Comparison of ENCODE assay signal across 8 cellular contexts in the genomic region with DNA sequence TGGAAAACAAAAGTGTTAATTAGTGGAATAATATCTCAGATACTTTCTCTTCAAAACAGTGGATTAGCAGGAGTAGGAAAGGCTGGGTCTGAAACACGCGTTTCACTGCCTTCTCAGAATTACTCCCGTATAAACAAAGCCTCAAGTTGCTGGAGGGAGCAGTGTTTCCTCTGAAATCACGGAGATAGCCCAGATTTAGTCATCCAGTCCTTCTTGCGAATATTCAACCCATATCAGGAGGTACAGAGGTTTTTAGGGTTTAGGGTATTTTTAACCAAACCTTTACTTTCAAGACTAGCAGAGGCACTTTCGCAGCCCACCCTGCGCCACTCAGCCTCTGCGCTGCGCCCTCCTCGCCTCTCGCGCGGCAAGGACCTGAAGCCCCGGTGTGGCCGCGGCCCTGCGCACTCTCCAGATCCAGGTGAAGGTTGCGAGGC. TPM values are rescaled to one million over a fixed set of nuclear protein-coding genes. Genes with fewer than 3 reads are reported as not detected.
DNase-seq lines count a peak whose midpoint lies in the region; ATAC-seq, FAIRE-seq and TF ChIP-seq lines count a peak whose summit lies in the region.

No MANE protein-coding gene starts in this region.

- no peaks in the 10 kb centered on the region for H3K36me3 Mint-ChIP-seq in activated naive CD4-positive, alpha-beta T cell treated with anti-CD3 and anti-CD28 coated beads, Interleukin-2, amount 10 ng/mL, durations not matched to agents 7 days and 5 days

- H3K9me1 ChIP-seq in K562 (ENCODE audit: control insufficient read depth, insufficient read depth, low read length): no peaks in the 10 kb centered on the region

- no peak for TF ChIP-seq RAD21 in K562 (CRISPR knock-in tag; conservative IDR thresholded peaks at IDR 0.05 in 1 of 2, IDR thresholded peaks at IDR 0.05 in 1 of 2)

- intact Hi-C loops in K562 (cut with micrococcal nuclease): loop anchor here (1.0 to 2.0 kb wide), 5 partner anchors 126 to 242 kb away; no protein-coding TSS in a partner anchor

- H3K4me2 ChIP-seq in K562 (ENCODE audit: insufficient read depth, low read length): peak overlapping the region; percentile 76
- peak overlapping the region; percentile 87 for H3K4me2 ChIP-seq in smooth muscle cell

- H2AFZ ChIP-seq in K562 (ENCODE audit: low read depth, low read length) (peak overlapping the region; percentile 76), smooth muscle cell (ENCODE audit: low read depth) (no peak overlapping the region)

- H3K9me3 Mint-ChIP-seq in activated naive CD4-positive, alpha-beta T cell treated with anti-CD3 and anti-CD28 coated beads, Interleukin-2, amount 10 ng/mL, durations not matched to agents 7 days and 5 days: no peaks in the 10 kb centered on the region

- H3K9me3 ChIP-seq in K562 (replicated peaks; ENCODE audit: control insufficient read depth, insufficient read depth, low read depth, low read length) (no peaks in the 10 kb centered on the region), iPS-20b (ENCODE audit: insufficient read depth, low read depth, low read length) (no peaks in the 10 kb centered on the region), smooth muscle cell (replicated peaks; ENCODE audit: low read depth) (no peaks in the 10 kb centered on the region)

- no TSS peak for BruUV-seq in K562 (replicated peaks; lab: Mats Ljungman, UMichigan)

- WGBS in K562 (ENCODE audit: insufficient coverage, low coverage, missing lambda C conversion rate): 11% methylated on average over 10 of the region's 18 CpGs
- 2% methylated on average over 18 of the region's 18 CpGs for WGBS in smooth muscle cell (ENCODE audit: low lambda C conversion rate)

- peak overlapping the region; percentile 59 to 91; a peak in 3 of 4 replicates for H3K9ac ChIP-seq in K562 (ENCODE audit: insufficient read depth in 1 of 2, low read depth in 2 of 2, low read length in 2 of 2)
- H3K9ac ChIP-seq in iPS-20b (ENCODE audit: low read depth, low read length): no peak overlapping the region
- peak overlapping the region; percentile 92 for H3K9ac ChIP-seq in smooth muscle cell (ENCODE audit: low read depth)

- CTCF ChIA-PET in activated naive CD4-positive, alpha-beta T cell treated with anti-CD3 and anti-CD28 coated beads, Interleukin-2, amount 10 ng/mL, durations not matched to agents 7 days and 5 days (lab: Charles Lee): interaction anchor here (0.9 to 8.2 kb wide), 20 partner anchors 9 to 328 kb away, joined by 3 to 221 read pairs (median 5); no protein-coding TSS in a partner anchor
- CTCF ChIA-PET in K562 (lab: Yijun Ruan, JAX; ENCODE audit: low intra/inter-chr PET ratio): interaction anchor here (0.8 to 4.2 kb wide), 6 partner anchors 78 to 596 kb away, joined by 3 to 52 read pairs (median 6); no protein-coding TSS in a partner anchor

- H3K4me1 ChIP-seq in K562 (replicated peaks in 1 of 2; ENCODE audit: control insufficient read depth in 2 of 2, insufficient read depth in 2 of 2, low read length in 2 of 2): peaks cover 12 to 39% of the 10 kb centered on the region in 2 experiments; a peak in 4 of 5 replicates
- H3K4me1 ChIP-seq in iPS-20b (ENCODE audit: insufficient read depth, low read length): peaks cover 10% of the 10 kb centered on the region
- peaks cover 9% of the 10 kb centered on the region for H3K4me1 ChIP-seq in smooth muscle cell (ENCODE audit: low read depth)

- H3K36me3 ChIP-seq in K562 (ENCODE audit: control insufficient read depth, insufficient read depth, low read length) (peaks cover 6% of the 10 kb centered on the region; the same call in 1 of the 3 replicates), iPS-20b (ENCODE audit: insufficient read depth, low read depth, low read length) (no peaks in the 10 kb centered on the region), smooth muscle cell (ENCODE audit: low read depth) (no peaks in the 10 kb centered on the region)

- H3F3A ChIP-seq in smooth muscle cell (ENCODE audit: low read depth): peaks cover 8% of the 10 kb centered on the region

- H4K20me1 ChIP-seq in K562 (replicated peaks; ENCODE audit: control insufficient read depth, insufficient read depth, low read length) (no peaks in the 10 kb centered on the region), smooth muscle cell (ENCODE audit: low read depth) (peaks cover 29% of the 10 kb centered on the region)

- peaks cover 45% of the 10 kb centered on the region for H3K27me3 Mint-ChIP-seq in activated naive CD4-positive, alpha-beta T cell treated with anti-CD3 and anti-CD28 coated beads, Interleukin-2, amount 10 ng/mL, durations not matched to agents 7 days and 5 days

- H3K27me3 ChIP-seq in K562 (ENCODE audit: control insufficient read depth in 2 of 2, insufficient read depth in 2 of 2, low read length in 2 of 2) (no peaks in the 10 kb centered on the region), iPS-20b (ENCODE audit: insufficient read depth, low read length) (peaks cover 65% of the 10 kb centered on the region), smooth muscle cell (ENCODE audit: low read depth) (no peaks in the 10 kb centered on the region)

- peaks cover 26% of the 10 kb centered on the region for H3K79me2 ChIP-seq in K562 (ENCODE audit: control insufficient read depth, insufficient read depth, low read length)
- H3K79me2 ChIP-seq in smooth muscle cell (ENCODE audit: low read depth): peaks cover 25% of the 10 kb centered on the region

- peak overlapping the region; percentile 77 for H3K27ac Mint-ChIP-seq in activated naive CD4-positive, alpha-beta T cell treated with anti-CD3 and anti-CD28 coated beads, Interleukin-2, amount 10 ng/mL, durations not matched to agents 7 days and 5 days

- H3K4me3 Mint-ChIP-seq in activated naive CD4-positive, alpha-beta T cell treated with anti-CD3 and anti-CD28 coated beads, Interleukin-2, amount 10 ng/mL, durations not matched to agents 7 days and 5 days: peak overlapping the region; percentile 74

- no peak for TF ChIP-seq EP300 in K562 (IDR thresholded peaks at IDR 0.05; ENCODE audit: low read length)

- in situ Hi-C loops in K562 (cut with MboI): loop anchor here (5.0 kb wide), 1 partner anchor 207 kb away; no protein-coding TSS in a partner anchor

- TF ChIP-seq CTCF in K562 (IDR thresholded peaks at IDR 0.05 in 2 of 3, conservative IDR thresholded peaks at IDR 0.05 in 1 of 3; ENCODE audit: insufficient read depth in 2 of 3, low read depth in 1 of 3, low read length in 3 of 3): no peak
- TF ChIP-seq CTCF in smooth muscle cell (IDR thresholded peaks at IDR 0.05; ENCODE audit: borderline replicate concordance, insufficient read depth, poor library complexity, severe bottlenecking): no peak

- FAIRE-seq in K562 (lab: Jason Lieb, UNC): peak; percentile 26

- peak overlapping the region; percentile 81; the same call in 2 of the 3 replicates for H3K27ac ChIP-seq in K562 (ENCODE audit: extremely low read depth, low read depth, low read length)
- H3K27ac ChIP-seq in iPS-20b (ENCODE audit: low read length): no peak overlapping the region
- H3K27ac ChIP-seq in smooth muscle cell (ENCODE audit: low read depth): peak overlapping the region; percentile 93

- no peak for TF ChIP-seq POLR2A in K562 (conservative IDR thresholded peaks at IDR 0.05)

- no peak; the same call in 2 of the 3 replicates for ATAC-seq in K562
- ATAC-seq in HG03039 (IDR thresholded peaks at IDR 0.05; ENCODE audit: unreplicated experiment): no peak

- H3K4me1 Mint-ChIP-seq in activated naive CD4-positive, alpha-beta T cell treated with anti-CD3 and anti-CD28 coated beads, Interleukin-2, amount 10 ng/mL, durations not matched to agents 7 days and 5 days: peaks cover 21% of the 10 kb centered on the region

- H3K4me3 ChIP-seq in K562 (peak overlapping the region; percentile 69), iPS-20b (ENCODE audit: low read length) (peak overlapping the region; percentile 80), smooth muscle cell (peak overlapping the region; percentile 87)

- POLR2A ChIA-PET in K562 (lab: Yijun Ruan, JAX): interaction anchor here (0.6 to 1.7 kb wide), 3 partner anchors 190 to 221 kb away, joined by 3 to 8 read pairs (median 5); no protein-coding TSS in a partner anchor

- DNase-seq in activated naive CD4-positive, alpha-beta T cell treated with anti-CD3 and anti-CD28 coated beads, Interleukin-2, amount 10 ng/mL, durations not matched to agents 7 days and 5 days: no peak
- no peak for DNase-seq in activated naive CD4-positive, alpha-beta T cell treated with anti-CD3 and anti-CD28 coated beads, Interleukin-2, amount 50 U/mL, for 16 hours
- peak; percentile 6 for DNase-seq in NCI-H1694 (lab: John Stamatoyannopoulos, UW)
- peak in 2 of 4 experiments; percentile 26 to 43 for DNase-seq in K562 (ENCODE audit: extremely low read depth in 1 of 4, low spot score in 3 of 4)
- DNase-seq in smooth muscle cell (lab: John Stamatoyannopoulos, UW; ENCODE audit: unreplicated experiment): no peak
- no peak for DNase-seq in SKM-1 treated with dmso at 0.1 percent for 144 hours (lab: John Stamatoyannopoulos, UW; ENCODE audit: unreplicated experiment)

RNA-seq across cellular contexts. Expression of a gene that starts 2.1 kb away (rescaled TPM):
- 45.6 and 45.9 TPM in 2 replicates for total RNA-seq in K562 (2011; cell fraction: chromatin; rRNA removed; ENCODE audit: low replicate concordance)
- 19.3 and 20.0 TPM in 2 replicates for total RNA-seq in K562 (2011; cell fraction: nucleolus; rRNA removed)
- 26.3 and 45.6 TPM in 2 replicates for total RNA-seq in K562 (2011; cell fraction: nucleoplasm; rRNA removed)
- 3.2 and 3.8 TPM in 2 replicates for total RNA-seq in K562 (2014; rRNA removed)
- total RNA-seq in K562 (2014; rRNA removed; fragmentation: Illumina TruSeq; extraction: Trizol): 4.1 and 4.6 TPM in 2 replicates
- total RNA-seq in K562 (2015; rRNA removed; fragmentation: Illumina TruSeq; extraction: Trizol): 3.3 and 4.0 TPM in 2 replicates
- 6.8 TPM in 2 replicates for total RNA-seq in K562 (2021)
- polyA plus RNA-seq in K562 (2011; rRNA removed): 3.4 and 3.9 TPM in 2 replicates
- polyA plus RNA-seq in K562 (2011; cell fraction: cytosol; rRNA removed): 3.2 and 3.5 TPM in 2 replicates
- polyA plus RNA-seq in K562 (2011; cell fraction: nucleus; rRNA removed): 15.6 and 27.5 TPM in 2 replicates
- polyA plus RNA-seq in K562 (2012): 6.0 and 6.1 TPM in 2 replicates
- polyA plus RNA-seq in K562 (2014; fragmentation: Illumina TruSeq; extraction: Trizol): 4.1 and 4.6 TPM in 2 replicates
- polyA plus RNA-seq in K562 (2014; fragmentation: Nextera tagmentation; extraction: Ambion mirVana): 1 to 10 TPM in 1 of 2 experiments, under 1 TPM in 1; 0.66 to 1.9 TPM
- 3.0 and 3.5 TPM in 2 replicates for polyA plus RNA-seq in K562 (2014; rRNA removed)
- polyA minus RNA-seq in K562 (2011; rRNA and poly(A)+ RNA removed): 14.9 and 15.7 TPM in 2 replicates
- 6.8 and 10.1 TPM in 2 replicates for polyA minus RNA-seq in K562 (2011; cell fraction: cytosol; rRNA and poly(A)+ RNA removed)
- polyA minus RNA-seq in K562 (2011; cell fraction: nucleus; rRNA and poly(A)+ RNA removed): 20.5 and 27.5 TPM in 2 replicates
- total RNA-seq in smooth muscle cell: 36.7 and 52.3 TPM in 2 replicates
- polyA plus RNA-seq in smooth muscle cell: 9.2 and 17.6 TPM in 2 replicates

RNA-seq across cellular contexts. Expression of a gene that starts 55.1 kb away (rescaled TPM):
- 3.1 and 7.7 TPM in 2 replicates for total RNA-seq in K562 (2011; cell fraction: chromatin; rRNA removed; ENCODE audit: low replicate concordance)
- 2.0 and 3.3 TPM in 2 replicates for total RNA-seq in K562 (2011; cell fraction: nucleolus; rRNA removed)
- total RNA-seq in K562 (2011; cell fraction: nucleoplasm; rRNA removed): 4.2 and 7.3 TPM in 2 replicates
- total RNA-seq in K562 (2014; rRNA removed) (1.9 and 3.0 TPM in 2 replicates), K562 (2014; rRNA removed; fragmentation: Illumina TruSeq; extraction: Trizol) (4.7 and 4.8 TPM in 2 replicates), K562 (2015; rRNA removed; fragmentation: Illumina TruSeq; extraction: Trizol) (3.3 and 3.7 TPM in 2 replicates), K562 (2021) (4.6 and 7.6 TPM in 2 replicates), smooth muscle cell (18.4 and 20.7 TPM in 2 replicates)
- polyA plus RNA-seq in K562 (2011; rRNA removed) (4.3 and 7.1 TPM in 2 replicates), K562 (2014; fragmentation: Illumina TruSeq; extraction: Trizol) (2.4 and 3.5 TPM in 2 replicates), K562 (2014; fragmentation: Nextera tagmentation; extraction: Ambion mirVana) (10 to 100 TPM; 13.5 to 15.8 TPM), K562 (2014; rRNA removed) (2.3 and 2.8 TPM in 2 replicates), smooth muscle cell (20.5 and 30.6 TPM in 2 replicates)
- 0.64 and 1.1 TPM in 2 replicates for polyA plus RNA-seq in K562 (2011; cell fraction: cytosol; rRNA removed)
- 1.6 and 2.0 TPM in 2 replicates for polyA plus RNA-seq in K562 (2011; cell fraction: nucleus; rRNA removed)
- 6.2 and 6.8 TPM in 2 replicates for polyA plus RNA-seq in K562 (2012)
- polyA minus RNA-seq in K562 (2011; rRNA and poly(A)+ RNA removed): 2.2 and 5.4 TPM in 2 replicates
- polyA minus RNA-seq in K562 (2011; cell fraction: cytosol; rRNA and poly(A)+ RNA removed): 1.2 TPM in 1 of 2 replicates, not detected in the other
- polyA minus RNA-seq in K562 (2011; cell fraction: nucleus; rRNA and poly(A)+ RNA removed): 1.3 and 1.6 TPM in 2 replicates
